In the genomic region with DNA sequence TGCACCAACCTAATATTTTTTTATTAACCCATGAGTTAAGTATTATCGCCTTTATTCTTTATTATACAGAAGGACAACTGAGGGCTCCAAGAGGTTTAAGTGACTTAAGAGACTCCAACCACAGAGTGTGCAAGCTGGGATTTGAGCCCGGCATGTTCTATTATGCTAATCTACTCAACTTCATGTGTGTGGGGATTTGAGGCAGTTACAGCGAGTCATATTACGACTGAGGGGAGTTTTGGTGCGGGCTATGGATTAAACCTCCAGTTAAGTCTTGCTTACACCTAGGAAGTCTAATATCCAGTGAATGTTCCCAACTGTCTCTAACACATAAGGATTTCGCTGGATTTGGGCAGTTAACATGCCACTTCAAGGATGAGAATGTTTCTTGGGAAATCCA, we compare ENCODE assay signal across 23 cellular contexts.
"Had no signal": no experiment of that assay in that cellular context is flagged by ENCODE, and none has a peak within 500 bp of the region (broad histone marks: within the 10 kb centered on the region; RNA-seq: fewer than 3 reads in every experiment).

No MANE protein-coding gene starts in this region.

- DNase-seq: activated CD4-positive, alpha-beta T cell treated with anti-CD3 and anti-CD28 coated beads, Interleukin-2, amount 10 ng/mL, durations not matched to agents 24 days and 14 days; activated CD8-positive, alpha-beta T cell treated with anti-CD3 and anti-CD28 coated beads, Interleukin-2, amount 10 ng/mL, durations not matched to agents 7 days and 5 days; activated effector memory CD4-positive, alpha-beta T cell treated with Interleukin-2 at 50 U/mL for 16 hours; activated naive CD4-positive, alpha-beta T cell treated with anti-CD3 and anti-CD28 coated beads, Interleukin-2, amount 50 U/mL, for 16 hours; activated T-cell treated with anti-CD3 and anti-CD28 coated beads, Interleukin-2, amount 50 U/mL, for 24 hours; aorta; heart right ventricle; immature natural killer cell; kidney glomerular epithelial cell; left ventricle myocardium superior; stimulated activated CD4-positive, alpha-beta T cell treated with anti-CD3 and anti-CD28 coated beads, Interleukin-15, amount 100 ng/mL, for 24 hours; stimulated activated CD4-positive, alpha-beta T cell treated with anti-CD3 and anti-CD28 coated beads, Interleukin-2, amount 100 ng/mL, for 48 hours; stimulated activated naive CD8-positive, alpha-beta T cell treated with anti-CD3 and anti-CD28 coated beads, Interleukin-15, amount 100 ng/mL, for 72 hours; T-helper 9 cell; transverse colon; uterus had no signal

- H3K27me3 ChIP-seq: breast epithelium, gastroesophageal sphincter, heart right ventricle, right atrium auricular region, suprapubic skin, transverse colon, uterus had no signal

- H3K36me3 ChIP-seq: breast epithelium, gastroesophageal sphincter, heart right ventricle, prostate gland, right atrium auricular region, suprapubic skin, transverse colon, uterus had no signal

- H3K27ac ChIP-seq: breast epithelium, coronary artery, gastroesophageal sphincter, heart right ventricle, prostate gland, suprapubic skin, transverse colon, uterus had no signal

- H3K4me3 Mint-ChIP-seq: activated CD4-positive, alpha-beta T cell treated with anti-CD3 and anti-CD28 coated beads, Interleukin-2, amount 10 ng/mL, durations not matched to agents 24 days and 14 days; activated CD8-positive, alpha-beta T cell treated with anti-CD3 and anti-CD28 coated beads, Interleukin-2, amount 10 ng/mL, durations not matched to agents 7 days and 5 days; activated T-cell treated with anti-CD3 and anti-CD28 coated beads, Interleukin-2, amount 50 U/mL, for 24 hours; immature natural killer cell; neural crest cell; stimulated activated naive CD8-positive, alpha-beta T cell treated with anti-CD3 and anti-CD28 coated beads, Interleukin-15, amount 100 ng/mL, for 72 hours had no signal

- H3K9me3 Mint-ChIP-seq: activated CD4-positive, alpha-beta T cell treated with anti-CD3 and anti-CD28 coated beads, Interleukin-2, amount 10 ng/mL, durations not matched to agents 24 days and 14 days had no signal

- H3K4me1 ChIP-seq: breast epithelium, gastroesophageal sphincter, prostate gland, right atrium auricular region, suprapubic skin, transverse colon, uterus had no signal

- H3K4me1 Mint-ChIP-seq: activated CD4-positive, alpha-beta T cell treated with anti-CD3 and anti-CD28 coated beads, Interleukin-2, amount 10 ng/mL, durations not matched to agents 24 days and 14 days; immature natural killer cell; neural crest cell; stimulated activated naive CD8-positive, alpha-beta T cell treated with anti-CD3 and anti-CD28 coated beads, Interleukin-15, amount 100 ng/mL, for 72 hours had no signal

- H3K4me3 ChIP-seq: breast epithelium, coronary artery, gastroesophageal sphincter, heart right ventricle, prostate gland, right atrium auricular region, suprapubic skin, transverse colon, uterus had no signal

- H3K27ac Mint-ChIP-seq: activated CD4-positive, alpha-beta T cell treated with anti-CD3 and anti-CD28 coated beads, Interleukin-2, amount 10 ng/mL, durations not matched to agents 24 days and 14 days; activated CD8-positive, alpha-beta T cell treated with anti-CD3 and anti-CD28 coated beads, Interleukin-2, amount 10 ng/mL, durations not matched to agents 7 days and 5 days; activated T-cell treated with anti-CD3 and anti-CD28 coated beads, Interleukin-2, amount 50 U/mL, for 24 hours; immature natural killer cell; stimulated activated naive CD8-positive, alpha-beta T cell treated with anti-CD3 and anti-CD28 coated beads, Interleukin-15, amount 100 ng/mL, for 72 hours had no signal

- ATAC-seq: activated CD8-positive, alpha-beta T cell treated with anti-CD3 and anti-CD28 coated beads, Interleukin-2, amount 10 ng/mL, durations not matched to agents 7 days and 5 days; gastroesophageal sphincter; left ventricle myocardium superior; stimulated activated naive CD8-positive, alpha-beta T cell treated with anti-CD3 and anti-CD28 coated beads, Interleukin-15, amount 100 ng/mL, for 72 hours had no signal

- H3K9me3 ChIP-seq: prostate gland, transverse colon, uterus had no signal
